In genomic region chr5:142391873-142392235, GRCh38 we compare ENCODE assay signal across 8 cellular contexts.
DNase-seq lines count a peak whose midpoint lies in the region; ATAC-seq, FAIRE-seq and TF ChIP-seq lines count a peak whose summit lies in the region.
"Not testable (repeated sequence)": the region's sequence is repeated elsewhere in the genome, so short reads cannot be mapped to it uniquely, and the experiment has no call there.

No MANE protein-coding gene starts in this region.

- H3K27ac ChIP-seq in BLaER1; PC-9; K562 (ENCODE audit: extremely low read depth, low read depth, low read length); mesenchymal stem cell (ENCODE audit: low read length, poor library complexity, severe bottlenecking): not testable (repeated sequence)
- H3K27ac ChIP-seq in gastroesophageal sphincter, result peak overlapping the region in 3 of 4 donors; percentile 51 to 76 (median 72)
- H3K27ac ChIP-seq in left ventricle myocardium inferior (replicated peaks), result peak overlapping the region; percentile 72

- not testable (repeated sequence) for TF ChIP-seq CTCF in PC-9 (conservative IDR thresholded peaks at IDR 0.05); K562 (IDR thresholded peaks at IDR 0.05 in 2 of 3, conservative IDR thresholded peaks at IDR 0.05 in 1 of 3; ENCODE audit: insufficient read depth in 2 of 3, low read depth in 1 of 3, low read length in 3 of 3); gastroesophageal sphincter (IDR thresholded peaks at IDR 0.05); left ventricle myocardium inferior (IDR thresholded peaks at IDR 0.05; ENCODE audit: borderline replicate concordance)

- not testable (repeated sequence) for H3K9me2 ChIP-seq in PC-9 (ENCODE audit: insufficient read depth)

- peak overlapping the region; percentile 67 for H4K8ac ChIP-seq in mesenchymal stem cell (ENCODE audit: low read length)

- not testable (repeated sequence) for H2BK15ac ChIP-seq in mesenchymal stem cell (ENCODE audit: low read depth, poor library complexity, severe bottlenecking)

- TF ChIP-seq POLR2A in K562 (conservative IDR thresholded peaks at IDR 0.05); gastroesophageal sphincter (IDR thresholded peaks at IDR 0.05): not testable (repeated sequence)

- not testable (repeated sequence) for H2BK120ac ChIP-seq in mesenchymal stem cell (ENCODE audit: low read depth, low read length)

- not testable (repeated sequence) for H4K20me1 ChIP-seq in BLaER1; PC-9 (ENCODE audit: insufficient read depth); K562 (replicated peaks; ENCODE audit: control insufficient read depth, insufficient read depth, low read length)

- not testable (repeated sequence) for BruUV-seq in PC-9 (replicated peaks; lab: Mats Ljungman, UMichigan); K562 (replicated peaks; lab: Mats Ljungman, UMichigan)

- intact Hi-C loops in PC-9 (cut with micrococcal nuclease; ENCODE audit: unreplicated experiment); K562 (cut with micrococcal nuclease); left ventricle myocardium inferior (cut with micrococcal nuclease): not testable (repeated sequence)

- H3K4me1 ChIP-seq in BLaER1 (peaks cover 34% of the 10 kb centered on the region), PC-9 (replicated peaks; ENCODE audit: insufficient read depth) (peaks cover 64% of the 10 kb centered on the region), K562 (replicated peaks in 1 of 2; ENCODE audit: control insufficient read depth in 2 of 2, insufficient read depth in 2 of 2, low read length in 2 of 2) (peaks cover 11 to 26% of the 10 kb centered on the region in 2 experiments), gastroesophageal sphincter (peaks cover 5 to 36% (median 16%) of the 10 kb centered on the region in 3 donors), left ventricle myocardium inferior (peaks cover 31% of the 10 kb centered on the region)
- H3K4me1 ChIP-seq in mesenchymal stem cell (ENCODE audit: control insufficient read depth, insufficient read depth, low read depth, low read length), result not testable (repeated sequence)

- H3F3A ChIP-seq in PC-9 (ENCODE audit: insufficient read depth, low read depth), result peaks cover 49% of the 10 kb centered on the region

- H3K27me3 Mint-ChIP-seq in activated naive CD4-positive, alpha-beta T cell treated with anti-CD3 and anti-CD28 coated beads, Interleukin-2, amount 10 ng/mL, durations not matched to agents 7 days and 5 days, result peaks cover 29% of the 10 kb centered on the region

- not testable (repeated sequence) for H2AFZ ChIP-seq in PC-9; K562 (ENCODE audit: low read depth, low read length); mesenchymal stem cell (ENCODE audit: low read depth, low read length)

- peaks cover 19% of the 10 kb centered on the region for H3K79me2 ChIP-seq in PC-9 (ENCODE audit: low read depth)
- H3K79me2 ChIP-seq in K562 (ENCODE audit: control insufficient read depth, insufficient read depth, low read length), result not testable (repeated sequence)

- TF ChIP-seq EP300 in K562 (IDR thresholded peaks at IDR 0.05; ENCODE audit: low read length); gastroesophageal sphincter (IDR thresholded peaks at IDR 0.05): not testable (repeated sequence)

- H3K4me3 Mint-ChIP-seq in activated naive CD4-positive, alpha-beta T cell treated with anti-CD3 and anti-CD28 coated beads, Interleukin-2, amount 10 ng/mL, durations not matched to agents 7 days and 5 days; stimulated activated effector memory CD8-positive, alpha-beta T cell treated with anti-CD3 and anti-CD28 coated beads, Interleukin-12 subunit alpha, Interleukin-12 subunit beta, amount 100 ng/mL, for 72 hours: not testable (repeated sequence)

- DNase-seq in PC-9; activated naive CD4-positive, alpha-beta T cell treated with anti-CD3 and anti-CD28 coated beads, Interleukin-2, amount 10 ng/mL, durations not matched to agents 7 days and 5 days; K562 (ENCODE audit: extremely low read depth in 1 of 4, low spot score in 3 of 4); left ventricle myocardium inferior; mesenchymal stem cell; stimulated activated effector memory CD8-positive, alpha-beta T cell treated with anti-CD3 and anti-CD28 coated beads, Interleukin-12 subunit alpha, Interleukin-12 subunit beta, amount 100 ng/mL, for 72 hours (ENCODE audit: low spot score in 2 of 2): not testable (repeated sequence)

- CTCF ChIA-PET in PC-9 (lab: Charles Lee); activated naive CD4-positive, alpha-beta T cell treated with anti-CD3 and anti-CD28 coated beads, Interleukin-2, amount 10 ng/mL, durations not matched to agents 7 days and 5 days (lab: Charles Lee); K562 (lab: Yijun Ruan, JAX; ENCODE audit: low intra/inter-chr PET ratio): not testable (repeated sequence)

- H3K18ac ChIP-seq in mesenchymal stem cell (ENCODE audit: low read depth in 1 of 2, low read length in 2 of 2), result peak overlapping the region; percentile 65 to 73

- H3K27me3 ChIP-seq in BLaER1; PC-9 (ENCODE audit: insufficient read depth, low read depth); K562 (ENCODE audit: control insufficient read depth in 2 of 2, insufficient read depth in 2 of 2, low read length in 2 of 2); gastroesophageal sphincter; left ventricle myocardium inferior (ENCODE audit: low read depth); mesenchymal stem cell (ENCODE audit: control insufficient read depth in 1 of 2, insufficient read depth in 1 of 2, low read length in 2 of 2): not testable (repeated sequence)

- TF ChIP-seq RAD21 in K562 (CRISPR knock-in tag; conservative IDR thresholded peaks at IDR 0.05 in 1 of 2, IDR thresholded peaks at IDR 0.05 in 1 of 2), result not testable (repeated sequence)

- not testable (repeated sequence) for H3K4me3 ChIP-seq in BLaER1; K562; gastroesophageal sphincter; left ventricle myocardium inferior; mesenchymal stem cell (ENCODE audit: insufficient read depth in 1 of 2, low read depth in 1 of 2, low read length in 2 of 2)
- H3K4me3 ChIP-seq in PC-9, result 0 out of 2 replicates have a peak overlapping the region, but pooled peaks have one; percentile 36

- WGBS in K562 (ENCODE audit: insufficient coverage, low coverage, missing lambda C conversion rate), result 45% methylated on average over 3 of the region's 3 CpGs
- WGBS in gastroesophageal sphincter (ENCODE audit: low coverage in 1 of 2), 2 donors, result 85% methylated on average over 3 of the region's 3 CpGs; no CpG with 5 or more reads in 1 of the 2 donors
- 95% methylated on average over 3 of the region's 3 CpGs for WGBS in mesenchymal stem cell

- peak overlapping the region; percentile 76 for H4K91ac ChIP-seq in mesenchymal stem cell (ENCODE audit: low read length)

- ATAC-seq in K562; gastroesophageal sphincter; stimulated activated effector memory CD8-positive, alpha-beta T cell treated with anti-CD3 and anti-CD28 coated beads, Interleukin-12 subunit alpha, Interleukin-12 subunit beta, amount 100 ng/mL, for 72 hours: not testable (repeated sequence)

- not testable (repeated sequence) for FAIRE-seq in K562 (lab: Jason Lieb, UNC)

- H3K4me2 ChIP-seq in BLaER1, result peak overlapping the region; percentile 72
- H3K4me2 ChIP-seq in PC-9, result peak overlapping the region; percentile 73
- not testable (repeated sequence) for H3K4me2 ChIP-seq in K562 (ENCODE audit: insufficient read depth, low read length); mesenchymal stem cell (ENCODE audit: low read length, poor library complexity, severe bottlenecking)

- H3K4me1 Mint-ChIP-seq in activated naive CD4-positive, alpha-beta T cell treated with anti-CD3 and anti-CD28 coated beads, Interleukin-2, amount 10 ng/mL, durations not matched to agents 7 days and 5 days, result not testable (repeated sequence)
- peaks cover 36% of the 10 kb centered on the region for H3K4me1 Mint-ChIP-seq in stimulated activated effector memory CD8-positive, alpha-beta T cell treated with anti-CD3 and anti-CD28 coated beads, Interleukin-12 subunit alpha, Interleukin-12 subunit beta, amount 100 ng/mL, for 72 hours

- not testable (repeated sequence) for H3K14ac ChIP-seq in mesenchymal stem cell (ENCODE audit: low read length in 2 of 2)

- not testable (repeated sequence) for H3K79me1 ChIP-seq in mesenchymal stem cell (replicated peaks; ENCODE audit: low read length, poor library complexity, severe bottlenecking)

- H2AK5ac ChIP-seq in mesenchymal stem cell (ENCODE audit: low read length, severe bottlenecking), result not testable (repeated sequence)

- not testable (repeated sequence) for H3K23ac ChIP-seq in mesenchymal stem cell (ENCODE audit: low read length in 2 of 2)

- in situ Hi-C loops in K562 (cut with MboI), result not testable (repeated sequence)

- not testable (repeated sequence) for H2BK5ac ChIP-seq in mesenchymal stem cell (ENCODE audit: low read depth, low read length, poor library complexity, severe bottlenecking)

- H3K9me3 Mint-ChIP-seq in activated naive CD4-positive, alpha-beta T cell treated with anti-CD3 and anti-CD28 coated beads, Interleukin-2, amount 10 ng/mL, durations not matched to agents 7 days and 5 days, result peaks cover 16% of the 10 kb centered on the region
- H3K9me3 Mint-ChIP-seq in stimulated activated effector memory CD8-positive, alpha-beta T cell treated with anti-CD3 and anti-CD28 coated beads, Interleukin-12 subunit alpha, Interleukin-12 subunit beta, amount 100 ng/mL, for 72 hours, result not testable (repeated sequence)

- H3K9me3 ChIP-seq in BLaER1 (peaks cover 25% of the 10 kb centered on the region), PC-9 (ENCODE audit: insufficient read depth, low read depth) (peaks cover 12% of the 10 kb centered on the region), mesenchymal stem cell (ENCODE audit: control insufficient read depth, low read length) (peaks cover 11% of the 10 kb centered on the region)
- H3K9me3 ChIP-seq in K562 (replicated peaks; ENCODE audit: control insufficient read depth, insufficient read depth, low read depth, low read length); gastroesophageal sphincter; left ventricle myocardium inferior (replicated peaks): not testable (repeated sequence)

- peak overlapping the region in 1 of 2 experiments; percentile 56 for H3K4ac ChIP-seq in mesenchymal stem cell (ENCODE audit: low read depth in 1 of 2, low read length in 2 of 2)

- H3K36me3 Mint-ChIP-seq in activated naive CD4-positive, alpha-beta T cell treated with anti-CD3 and anti-CD28 coated beads, Interleukin-2, amount 10 ng/mL, durations not matched to agents 7 days and 5 days; stimulated activated effector memory CD8-positive, alpha-beta T cell treated with anti-CD3 and anti-CD28 coated beads, Interleukin-12 subunit alpha, Interleukin-12 subunit beta, amount 100 ng/mL, for 72 hours: not testable (repeated sequence)

- H3K9ac ChIP-seq in BLaER1; K562 (ENCODE audit: insufficient read depth in 1 of 2, low read depth in 2 of 2, low read length in 2 of 2); mesenchymal stem cell (ENCODE audit: low read length): not testable (repeated sequence)

- H3K27ac Mint-ChIP-seq in activated naive CD4-positive, alpha-beta T cell treated with anti-CD3 and anti-CD28 coated beads, Interleukin-2, amount 10 ng/mL, durations not matched to agents 7 days and 5 days, result peak overlapping the region; percentile 62
- peak overlapping the region; percentile 7 for H3K27ac Mint-ChIP-seq in stimulated activated effector memory CD8-positive, alpha-beta T cell treated with anti-CD3 and anti-CD28 coated beads, Interleukin-12 subunit alpha, Interleukin-12 subunit beta, amount 100 ng/mL, for 72 hours

- POLR2A ChIA-PET in PC-9 (lab: Charles Lee; ENCODE audit: unreplicated experiment), result not testable (repeated sequence)
- POLR2A ChIA-PET in K562 (lab: Yijun Ruan, JAX), result interaction anchor here (0.6 to 1.2 kb wide), 2 partner anchors 14 to 222 kb away, joined by 3 read pairs; no protein-coding TSS in a partner anchor

- H3K36me3 ChIP-seq in BLaER1; K562 (ENCODE audit: control insufficient read depth, insufficient read depth, low read length); gastroesophageal sphincter; left ventricle myocardium inferior: not testable (repeated sequence)
- H3K36me3 ChIP-seq in PC-9 (ENCODE audit: low read depth), result peaks cover 32% of the 10 kb centered on the region
- peaks cover 3 to 26% of the 10 kb centered on the region in 2 experiments for H3K36me3 ChIP-seq in mesenchymal stem cell (ENCODE audit: control insufficient read depth in 1 of 2, insufficient read depth in 2 of 2, low read depth in 1 of 2, low read length in 2 of 2)

- H2BK12ac ChIP-seq in mesenchymal stem cell (ENCODE audit: low read length in 2 of 2), result peak overlapping the region; percentile 18 to 33

- not testable (repeated sequence) for H3K9me1 ChIP-seq in K562 (ENCODE audit: control insufficient read depth, insufficient read depth, low read length)
